Comparison of ENCODE assay signal across 8 cellular contexts in the genomic region with DNA sequence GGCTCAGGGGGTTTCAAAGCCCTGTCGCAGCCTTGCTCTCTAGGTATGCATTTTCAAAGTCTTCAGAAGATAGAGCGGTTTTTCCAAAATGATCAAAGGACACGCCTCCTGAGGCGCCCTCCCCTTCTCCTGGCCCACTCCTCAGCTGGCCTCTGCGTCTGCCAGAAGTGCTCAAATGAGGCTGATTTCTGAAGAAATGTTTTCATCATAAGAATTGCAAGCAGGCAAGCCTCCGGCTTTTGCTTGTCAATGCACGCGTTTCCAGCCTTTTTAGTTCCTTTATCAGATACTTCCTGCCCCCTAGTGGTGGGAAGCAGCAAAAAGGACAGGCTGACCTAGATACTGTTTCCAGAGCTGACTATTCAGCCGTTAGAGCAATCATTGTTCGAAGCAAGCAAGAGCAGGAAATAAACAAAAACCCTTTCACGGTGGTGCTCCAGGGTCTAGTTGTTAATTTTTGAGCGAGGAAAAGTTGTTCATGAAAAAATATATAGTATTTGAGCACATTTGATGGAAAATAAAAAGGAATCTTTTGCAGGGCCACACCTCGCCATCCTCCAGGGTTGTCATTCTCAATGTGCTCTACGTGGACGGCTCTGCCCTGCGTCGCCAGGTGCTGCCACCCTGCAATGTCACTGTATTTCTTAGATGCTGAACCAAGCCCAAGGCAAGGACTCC.
A peak's percentile ranks its signal among the peaks of the same experiment; 100 is the strongest.
DNase-seq lines count a peak whose midpoint lies in the region; ATAC-seq and TF ChIP-seq lines count a peak whose summit lies in the region.

No MANE protein-coding gene starts in this region.

- DNase-seq in NCI-H524 (lab: John Stamatoyannopoulos, UW) (peak; percentile 73 to 90), colonic mucosa (peak; percentile 87), left kidney (ENCODE audit: low read depth, low spot score) (peak; percentile 94)
- peak; percentile 89 for DNase-seq in activated CD4-positive, alpha-beta T cell treated with anti-CD3 and anti-CD28 coated beads for 48 hours
- peak; percentile 89 for DNase-seq in stimulated activated CD4-positive, alpha-beta T cell treated with anti-CD3 and anti-CD28 coated beads, Interleukin-4, amount 100 ng/mL, for 24 hours

- peak overlapping the region in 2 of 11 experiments; percentile 40 to 46; a peak in 4 of 22 replicates for H3K9ac ChIP-seq in BLaER1 treated with 17β-estradiol and CSF1 and Interleukin-3, amounts not matched to agents 10 nM and 100 nM
- no peak overlapping the region for H3K9ac ChIP-seq in colonic mucosa (ENCODE audit: low read depth in 2 of 2, low read length in 2 of 2)

- no peaks in the 10 kb centered on the region for H3K27me3 ChIP-seq in BLaER1 treated with 17β-estradiol and CSF1 and Interleukin-3, amounts not matched to agents 10 nM and 100 nM
- no peaks in the 10 kb centered on the region for H3K27me3 ChIP-seq in colonic mucosa

- peak; percentile 78 for ATAC-seq in GM19324 (IDR thresholded peaks at IDR 0.05; ENCODE audit: low FRiP score, unreplicated experiment)
- peak; percentile 95 for ATAC-seq in HG03460 (IDR thresholded peaks at IDR 0.05; ENCODE audit: unreplicated experiment)

- intact Hi-C loops in colonic mucosa (cut with DNase I): no loop called here

- H4K20me1 ChIP-seq in BLaER1 treated with 17β-estradiol and CSF1 and Interleukin-3, amounts not matched to agents 10 nM and 100 nM: no peaks in the 10 kb centered on the region

- H3K4me2 ChIP-seq in BLaER1 treated with 17β-estradiol and CSF1 and Interleukin-3, amounts not matched to agents 10 nM and 100 nM: peak overlapping the region; percentile 40 to 81 (median 55); a peak in 21 of 22 replicates

- H3K36me3 ChIP-seq in BLaER1 treated with 17β-estradiol and CSF1 and Interleukin-3, amounts not matched to agents 10 nM and 100 nM: no peaks in the 10 kb centered on the region
- no peaks in the 10 kb centered on the region for H3K36me3 ChIP-seq in colonic mucosa

- H3K27ac ChIP-seq in BLaER1 treated with 17β-estradiol and CSF1 and Interleukin-3, amounts not matched to agents 10 nM and 100 nM: no peak overlapping the region
- no peak overlapping the region for H3K27ac ChIP-seq in colonic mucosa

- TF ChIP-seq CTCF in colonic mucosa (IDR thresholded peaks at IDR 0.05): peak; percentile 87

- H3K9me3 ChIP-seq in BLaER1 treated with 17β-estradiol and CSF1 and Interleukin-3, amounts not matched to agents 10 nM and 100 nM (replicated peaks in 1 of 11): 0 out of 22 replicates have a peak, but pooled peaks cover 0 to 4% (median 0%) of the 10 kb centered on the region in 11 experiments
- H3K9me3 ChIP-seq in colonic mucosa: no peaks in the 10 kb centered on the region

- no peak overlapping the region; a peak in 1 of 20 replicates for H3K4me3 ChIP-seq in BLaER1 treated with 17β-estradiol and CSF1 and Interleukin-3, amounts not matched to agents 10 nM and 100 nM
- H3K4me3 ChIP-seq in colonic mucosa: no peak overlapping the region

- H3K4me1 ChIP-seq in BLaER1 treated with 17β-estradiol and CSF1 and Interleukin-3, amounts not matched to agents 10 nM and 100 nM: peaks cover 4 to 19% (median 9%) of the 10 kb centered on the region in 10 experiments; a peak in 14 of 20 replicates
- no peaks in the 10 kb centered on the region for H3K4me1 ChIP-seq in colonic mucosa
